In the genomic region with DNA sequence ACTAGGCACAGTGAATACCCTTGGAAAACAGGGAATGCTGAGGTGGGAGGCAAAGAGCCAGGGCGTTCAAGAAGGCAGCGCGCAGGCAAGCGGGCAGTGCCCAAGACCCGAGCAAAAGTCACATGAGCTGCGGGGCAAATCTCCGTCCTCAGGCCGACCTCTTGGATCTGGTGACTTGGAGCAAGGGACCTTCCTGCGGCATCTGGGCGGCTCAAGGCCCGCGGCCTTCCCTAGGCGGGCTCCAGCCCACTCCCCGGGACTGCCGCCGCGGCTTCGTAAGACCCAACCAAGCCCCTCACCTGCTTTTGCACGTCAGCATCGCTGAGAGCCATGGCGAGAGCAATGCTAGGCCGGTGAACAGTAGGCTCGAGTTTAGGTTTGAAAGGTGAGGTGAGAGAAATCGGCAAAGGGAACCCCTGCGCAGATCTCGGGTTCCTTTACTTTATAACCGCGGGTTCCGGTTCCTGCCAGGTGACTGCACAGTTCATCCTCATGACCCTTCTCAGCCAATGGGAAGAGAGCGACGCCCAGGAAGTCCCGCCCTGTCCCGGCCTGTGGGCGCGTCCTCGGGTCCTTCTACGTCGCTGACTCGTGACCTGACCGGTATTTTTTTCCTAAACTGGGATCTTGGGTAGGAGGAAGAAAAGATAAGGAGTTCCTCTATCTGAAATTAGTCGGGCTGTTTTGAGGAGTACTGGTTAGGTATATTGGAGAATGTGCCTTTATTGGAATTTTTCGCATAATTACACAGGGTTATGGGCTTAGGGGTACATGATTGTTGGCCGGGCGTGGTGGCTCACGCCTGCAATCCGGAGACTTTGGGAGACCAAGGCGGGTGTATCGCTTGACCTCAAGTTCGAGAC, we compare ENCODE assay signal across 8 cellular contexts. TPM values are rescaled to one million over a fixed set of nuclear protein-coding genes. Genes with fewer than 3 reads are reported as not detected.
A peak's percentile ranks its signal among the peaks of the same experiment; 100 is the strongest.
DNase-seq lines count a peak whose midpoint lies in the region; ATAC-seq and TF ChIP-seq lines count a peak whose summit lies in the region.

A gene (minus strand): TSS at position 446 of the 863 bp plus-strand sequence. CDS start 114 bp downstream, at position 332.

- H3K9me3 Mint-ChIP-seq in activated T-cell treated with anti-CD3 and anti-CD28 coated beads, Interleukin-2, amount 50 U/mL, for 4 hours, result no peaks in the 10 kb centered on the region

- POLR2A ChIA-PET in Panc1 (lab: Charles Lee), result interaction anchor here (1.5 kb wide), 1 partner anchor 11 kb away, joined by 3 read pairs; a partner anchor contains a TSS

- H3K4me3 ChIP-seq in Panc1 (ENCODE audit: low read depth in 2 of 2, low read length in 2 of 2), result peak within 1 kb of the TSS; percentile 97 to 98
- peak within 1 kb of the TSS; percentile 100 for H3K4me3 ChIP-seq in esophagus (ENCODE audit: low read depth in 1 of 2, low read length in 2 of 2)
- H3K4me3 ChIP-seq in mucosa of stomach (ENCODE audit: low read length), result peak within 1 kb of the TSS; percentile 85

- H3K9me3 ChIP-seq in Panc1 (ENCODE audit: control insufficient read depth, insufficient read depth, low read depth, low read length), result no peaks in the 10 kb centered on the region
- no peaks in the 10 kb centered on the region for H3K9me3 ChIP-seq in esophagus (ENCODE audit: control insufficient read depth in 2 of 2, insufficient read depth in 1 of 2, low read depth in 1 of 2, low read length in 1 of 2)
- H3K9me3 ChIP-seq in mucosa of stomach (ENCODE audit: control insufficient read depth, low read length), result no peaks in the 10 kb centered on the region

- intact Hi-C loops in Panc1 (cut with micrococcal nuclease; ENCODE audit: unreplicated experiment), result no loop called here

- peak within 1 kb of the TSS; percentile 97 for H3K4me3 Mint-ChIP-seq in activated T-cell treated with anti-CD3 and anti-CD28 coated beads, Interleukin-2, amount 50 U/mL, for 4 hours

- H3K27me3 ChIP-seq in Panc1 (ENCODE audit: control insufficient read depth, insufficient read depth, low read length) (no peaks in the 10 kb centered on the region), esophagus (ENCODE audit: control insufficient read depth in 1 of 2, insufficient read depth in 2 of 2, low read length in 2 of 2) (no peaks in the 10 kb centered on the region), mucosa of stomach (ENCODE audit: control insufficient read depth, insufficient read depth, low read length) (no peaks in the 10 kb centered on the region)

- DNase-seq in DMS53 (lab: John Stamatoyannopoulos, UW), result peak; percentile 97
- DNase-seq in KG1 (lab: John Stamatoyannopoulos, UW), result peak; percentile 91
- DNase-seq in Panc1 (ENCODE audit: low read depth, low spot score), result peak; percentile 86
- DNase-seq in activated T-cell treated with anti-CD3 and anti-CD28 coated beads, Interleukin-2, amount 50 U/mL, for 4 hours, result peak; percentile 90
- DNase-seq in stimulated activated CD8-positive, alpha-beta memory T cell treated with anti-CD3 and anti-CD28 coated beads, Interleukin-7, amount 100 ng/mL, for 1 hour (ENCODE audit: low read depth in 2 of 2), result peak; percentile 85 to 92

- in situ Hi-C loops in Panc1 (cut with HindIII; ENCODE audit: low pct_unique_long_range_greater_than_20kb, low sequenced_read_pairs), result no loop called here

- TSS peak; percentile 97 for BruUV-seq in Panc1 (replicated peaks; lab: Mats Ljungman, UMichigan)

- peaks cover 24% of the 10 kb centered on the region for H3K4me1 Mint-ChIP-seq in activated T-cell treated with anti-CD3 and anti-CD28 coated beads, Interleukin-2, amount 50 U/mL, for 4 hours (ENCODE audit: low read depth)

- H3K36me3 Mint-ChIP-seq in activated T-cell treated with anti-CD3 and anti-CD28 coated beads, Interleukin-2, amount 50 U/mL, for 4 hours (ENCODE audit: insufficient read depth), result peaks cover 4% of the 10 kb centered on the region

- H3K36me3 ChIP-seq in Panc1 (ENCODE audit: control insufficient read depth, insufficient read depth, low read length), result peaks cover 2% of the 10 kb centered on the region; the same call in 1 of the 2 replicates
- H3K36me3 ChIP-seq in esophagus (ENCODE audit: control insufficient read depth in 2 of 2, insufficient read depth in 2 of 2, low read length in 1 of 2), result no peaks in the 10 kb centered on the region
- no peaks in the 10 kb centered on the region for H3K36me3 ChIP-seq in mucosa of stomach (ENCODE audit: control insufficient read depth, insufficient read depth, low read length)

- no peak for TF ChIP-seq CTCF in Panc1 (IDR thresholded peaks at IDR 0.05)

- H3K27ac ChIP-seq in Panc1 (ENCODE audit: low read length) (peak within 1 kb of the TSS; percentile 97), esophagus (ENCODE audit: low read depth in 2 of 2, low read length in 1 of 2) (peak within 1 kb of the TSS; percentile 97 to 99)

- CTCF ChIA-PET in Panc1 (lab: Charles Lee), result no interaction called here

- 0 to 1% methylated on average over 49 of the region's 49 CpGs for WGBS in esophagus, 2 donors

- peaks cover 18% of the 10 kb centered on the region for H3K4me1 ChIP-seq in Panc1 (ENCODE audit: control insufficient read depth, insufficient read depth, low read length)
- H3K4me1 ChIP-seq in esophagus (ENCODE audit: control insufficient read depth in 2 of 2, insufficient read depth in 2 of 2, low read length in 1 of 2), result no peaks in the 10 kb centered on the region
- H3K4me1 ChIP-seq in mucosa of stomach (ENCODE audit: control insufficient read depth, insufficient read depth, low read length), result peaks cover 13% of the 10 kb centered on the region

- no peaks in the 10 kb centered on the region for H3K27me3 Mint-ChIP-seq in activated T-cell treated with anti-CD3 and anti-CD28 coated beads, Interleukin-2, amount 50 U/mL, for 4 hours (ENCODE audit: low read depth)

- ATAC-seq in GM21723 (IDR thresholded peaks at IDR 0.05; ENCODE audit: unreplicated experiment) (peak; percentile 99), Panc1 (peak; percentile 99)
- ATAC-seq in activated T-cell treated with anti-CD3 and anti-CD28 coated beads, Interleukin-2, amount 50 U/mL, for 4 hours, result peak; percentile 100

- H3K9ac ChIP-seq in mucosa of stomach (ENCODE audit: low read length), result peak within 1 kb of the TSS; percentile 92

RNA-seq across cellular contexts. Expression of the gene that starts here (rescaled TPM):
- total RNA-seq in Panc1 (2021; ENCODE audit: unreplicated experiment), result 136 TPM
- polyA plus RNA-seq in Panc1 (2012; ENCODE audit: insufficient read length), result 110 TPM
- total RNA-seq in activated T-cell treated with anti-CD3 and anti-CD28 coated beads, Interleukin-2, amount 50 U/mL, for 4 hours, result 100 to 1,000 TPM in 2 of 3 donors, 10 to 100 TPM in 1; 96.9 to 116 (median 104) TPM
- polyA plus RNA-seq in esophagus, result 100 to 1,000 TPM in 1 of 2 donors, 10 to 100 TPM in 1; 63.9 to 112 TPM

Comparison
In these comparisons a context has a peak if more than half of its experiments do, and no peak if none do; other contexts are left out.
1. Peak in every context shown above with its lines: DNase-seq, ATAC-seq, H3K4me3 ChIP-seq and H3K27ac ChIP-seq.